7 cellular contexts compared by ENCODE assay signal in the genomic region with DNA sequence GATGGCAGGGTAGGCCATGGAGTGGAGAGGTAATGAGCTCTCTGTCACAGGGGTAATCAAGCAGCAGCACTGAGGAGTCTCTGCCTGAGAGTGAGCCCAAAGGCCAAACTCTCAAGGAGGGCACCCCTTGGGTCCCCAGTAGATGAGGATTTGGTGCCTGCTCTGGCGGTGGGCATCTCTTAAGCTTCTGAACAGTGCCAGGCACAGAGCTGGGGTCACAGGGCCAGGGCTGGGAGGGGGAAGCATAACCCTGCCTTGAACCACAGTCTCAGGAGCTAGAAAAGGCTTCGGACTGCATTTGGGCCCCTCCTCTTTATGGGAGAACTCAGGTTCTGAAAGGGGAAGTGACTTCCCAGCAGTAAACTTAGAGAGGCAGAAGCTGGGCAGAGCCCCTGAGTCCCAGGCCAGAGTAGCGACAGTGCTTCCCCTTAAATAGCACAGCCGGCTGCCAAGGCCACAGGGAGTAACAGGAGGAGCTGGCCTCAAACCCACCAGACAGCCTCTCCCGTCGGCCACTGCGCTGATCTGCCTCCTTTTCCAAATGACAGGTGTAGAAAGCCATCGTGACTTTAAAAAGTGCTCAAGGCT.
DNase-seq lines count a peak whose midpoint lies in the region; ATAC-seq, FAIRE-seq and TF ChIP-seq lines count a peak whose summit lies in the region.
"Not testable (repeated sequence)": the region's sequence is repeated elsewhere in the genome, so short reads cannot be mapped to it uniquely, and the experiment has no call there.

No MANE protein-coding gene starts in this region.

- H3K4me1 ChIP-seq in HepG2 (ENCODE audit: insufficient read depth, low read length); gastrocnemius medialis: not testable (repeated sequence)

- BruUV-seq in HepG2 (replicated peaks; lab: Mats Ljungman, UMichigan), result not testable (repeated sequence)

- H3K27me3 ChIP-seq in HepG2 (ENCODE audit: control insufficient read depth in 1 of 2, insufficient read depth in 2 of 2, low read length in 2 of 2); gastrocnemius medialis: not testable (repeated sequence)

- 40% methylated on average over 1 of the region's 8 CpGs for WGBS in HepG2 (ENCODE audit: low lambda C conversion rate)

- H3K4me1 Mint-ChIP-seq in dendritic cell treated with granulocyte-macrophage colony-stimulating factor and Interleukin-4, amounts not matched to agents 40 ng/mL and 50 ng/mL, for 4 days (ENCODE audit: low read depth), result peaks cover 28% of the 10 kb centered on the region

- H3K4me3 Mint-ChIP-seq in dendritic cell treated with granulocyte-macrophage colony-stimulating factor and Interleukin-4, amounts not matched to agents 40 ng/mL and 50 ng/mL, for 4 days, result not testable (repeated sequence)

- intact Hi-C loops in dendritic cell treated with granulocyte-macrophage colony-stimulating factor and Interleukin-4, amounts not matched to agents 40 ng/mL and 50 ng/mL, for 4 days (cut with micrococcal nuclease); HepG2 (cut with micrococcal nuclease; ENCODE audit: unreplicated experiment); gastrocnemius medialis (cut with DNase I; ENCODE audit: low total_unique reads): not testable (repeated sequence)

- CTCF ChIA-PET in HepG2 (lab: Yijun Ruan, JAX; ENCODE audit: low intra/inter-chr PET ratio, low total read pairs), result not testable (repeated sequence)

- not testable (repeated sequence) for H3K27me3 Mint-ChIP-seq in dendritic cell treated with granulocyte-macrophage colony-stimulating factor and Interleukin-4, amounts not matched to agents 40 ng/mL and 50 ng/mL, for 4 days

- H3K36me3 ChIP-seq in HepG2 (replicated peaks in 1 of 2; ENCODE audit: control insufficient read depth in 1 of 2, insufficient read depth in 2 of 2, low read length in 2 of 2); gastrocnemius medialis: not testable (repeated sequence)

- peak overlapping the region; percentile 85 for H3K27ac Mint-ChIP-seq in dendritic cell treated with granulocyte-macrophage colony-stimulating factor and Interleukin-4, amounts not matched to agents 40 ng/mL and 50 ng/mL, for 4 days

- not testable (repeated sequence) for TF ChIP-seq EP300 in HepG2 (IDR thresholded peaks at IDR 0.05; ENCODE audit: low read depth in 2 of 2, low read length in 2 of 2); HepG2 (CRISPR knock-in tag; IDR thresholded peaks at IDR 0.05; ENCODE audit: borderline replicate concordance)

- not testable (repeated sequence) for H3K4me3 ChIP-seq in NB4 (ENCODE audit: low read depth, low read length); HepG2 (replicated peaks in 1 of 3; ENCODE audit: insufficient read depth in 1 of 3, low read depth in 2 of 3, low read length in 3 of 3); gastrocnemius medialis

- TF ChIP-seq CTCF in NB4 (IDR thresholded peaks at IDR 0.05; ENCODE audit: low read depth, low read length); HepG2 (CRISPR knock-in tag; IDR thresholded peaks at IDR 0.05); gastrocnemius medialis (IDR thresholded peaks at IDR 0.05 in 4 of 5, conservative IDR thresholded peaks at IDR 0.05 in 1 of 5): not testable (repeated sequence)

- not testable (repeated sequence) for TF ChIP-seq RAD21 in HepG2 (CRISPR knock-in tag; IDR thresholded peaks at IDR 0.05)

- H3K9me3 Mint-ChIP-seq in dendritic cell treated with granulocyte-macrophage colony-stimulating factor and Interleukin-4, amounts not matched to agents 40 ng/mL and 50 ng/mL, for 4 days, result not testable (repeated sequence)

- not testable (repeated sequence) for TF ChIP-seq POLR2A in NB4 (IDR thresholded peaks at IDR 0.05; ENCODE audit: extremely low read depth, insufficient read length); HepG2 (IDR thresholded peaks at IDR 0.05; ENCODE audit: insufficient read depth in 1 of 2, low read depth in 2 of 2, low read length in 2 of 2); gastrocnemius medialis (IDR thresholded peaks at IDR 0.05)

- not testable (repeated sequence) for H3K27ac ChIP-seq in HepG2 (ENCODE audit: extremely low read length, insufficient read depth, low read length)
- H3K27ac ChIP-seq in gastrocnemius medialis, result peak overlapping the region in 2 of 4 donors; percentile 6 to 38

- not testable (repeated sequence) for H4K20me1 ChIP-seq in HepG2 (ENCODE audit: insufficient read depth, low read length)

- H3K36me3 Mint-ChIP-seq in dendritic cell treated with granulocyte-macrophage colony-stimulating factor and Interleukin-4, amounts not matched to agents 40 ng/mL and 50 ng/mL, for 4 days (ENCODE audit: low read depth), result peaks cover 11% of the 10 kb centered on the region

- H3K9me3 ChIP-seq in HepG2 (ENCODE audit: low read length); gastrocnemius medialis: not testable (repeated sequence)

- POLR2A ChIA-PET in HepG2 (lab: Yijun Ruan, JAX), result not testable (repeated sequence)

- not testable (repeated sequence) for H2AFZ ChIP-seq in HepG2 (ENCODE audit: low read length)

- ATAC-seq in GM19023 (IDR thresholded peaks at IDR 0.05; ENCODE audit: unreplicated experiment), result peak; percentile 47
- ATAC-seq in HG03045 (IDR thresholded peaks at IDR 0.05; ENCODE audit: unreplicated experiment), result peak; percentile 53
- peak; percentile 33 for ATAC-seq in HepG2
- ATAC-seq in gastrocnemius medialis, result peak; percentile 89 to 97

- FAIRE-seq in HepG2 (lab: Jason Lieb, UNC), result peak; percentile 40

- DNase-seq in NB4 (ENCODE audit: low read depth) (peak; percentile 76), SKM-1 treated with dmso at 0.1 percent for 144 hours (lab: John Stamatoyannopoulos, UW; ENCODE audit: unreplicated experiment) (peak; percentile 31), gastrocnemius medialis (peak in 1 of 2 donors; percentile 41)
- DNase-seq in HepG2 (ENCODE audit: low spot score), result not testable (repeated sequence)

- in situ Hi-C loops in HepG2 (cut with HindIII; ENCODE audit: extremely low pct_ligation_motif_present, low pct_unique_long_range_greater_than_20kb); gastrocnemius medialis (cut with MboI; ENCODE audit: low sequenced_read_pairs in 4 of 4): not testable (repeated sequence)

- H3K4me2 ChIP-seq in HepG2 (ENCODE audit: low read depth, low read length), result not testable (repeated sequence)

- H3K9ac ChIP-seq in HepG2 (ENCODE audit: insufficient read depth, low read depth, low read length), result not testable (repeated sequence)

- H3K79me2 ChIP-seq in HepG2 (ENCODE audit: insufficient read depth, low read length), result not testable (repeated sequence)

TF ChIP-seq in HepG2, 621 proteins besides CTCF, POLR2A, EP300 and RAD21:
- TF ChIP-seq ZMYM3 (CRISPR knock-in tag; IDR thresholded peaks at IDR 0.05), result 0 out of 2 replicates have a peak, but pooled peaks have one; percentile 24

Comparison
In these comparisons a context has a peak if more than half of its experiments do, and no peak if none do; other contexts are left out.
1. ATAC-seq: peak in every context shown above with its lines; median percentile 93 in gastrocnemius medialis; 53 in HG03045; 47 in GM19023; 33 in HepG2.